ENCODE assay signal across 8 cellular contexts in genomic region chr4:15765910-15766703, GRCh38. TPM values are rescaled to one million over a fixed set of nuclear protein-coding genes. Genes with fewer than 3 reads are reported as not detected.
DNase-seq lines count a peak whose midpoint lies in the region; ATAC-seq and TF ChIP-seq lines count a peak whose summit lies in the region.

No MANE protein-coding gene starts in this region.

- no peaks in the 10 kb centered on the region for H3K79me2 ChIP-seq in DOHH2 (ENCODE audit: control insufficient read depth, low read length)

- peaks cover 37% of the 10 kb centered on the region for H3K4me1 ChIP-seq in DOHH2 (ENCODE audit: control insufficient read depth, low read length)

- no peaks in the 10 kb centered on the region for H3K9me3 ChIP-seq in DOHH2 (ENCODE audit: control insufficient read depth, insufficient read depth, low read length)
- no peaks in the 10 kb centered on the region for H3K9me3 ChIP-seq in KOPT-K1 (ENCODE audit: insufficient read depth, low read length, poor library complexity, severe bottlenecking)

- H4K20me1 ChIP-seq in DOHH2 (ENCODE audit: control insufficient read depth, insufficient read depth, low read depth, low read length), result no peaks in the 10 kb centered on the region

- no peaks in the 10 kb centered on the region for H3K27me3 Mint-ChIP-seq in activated naive CD8-positive, alpha-beta T cell treated with anti-CD3 and anti-CD28 coated beads for 36 hours
- no peaks in the 10 kb centered on the region for H3K27me3 Mint-ChIP-seq in Calu3 (ENCODE audit: unreplicated experiment)

- DNase-seq in activated naive CD8-positive, alpha-beta T cell treated with anti-CD3 and anti-CD28 coated beads for 36 hours, result peak; percentile 39
- DNase-seq in NCI-H774 (lab: John Stamatoyannopoulos, UW), result no peak
- DNase-seq in Calu3, result no peak

- no peak for TF ChIP-seq CTCF in DOHH2 (IDR thresholded peaks at IDR 0.05; ENCODE audit: low read depth, low read length, poor library complexity, severe bottlenecking)
- no peak for TF ChIP-seq CTCF in Calu3 (IDR thresholded peaks at IDR 0.05; ENCODE audit: unreplicated experiment)

- H3K9me2 ChIP-seq in DOHH2 (replicated peaks; ENCODE audit: control insufficient read depth, low read length), result no peaks in the 10 kb centered on the region

- peaks cover 4% of the 10 kb centered on the region for H3K9me3 Mint-ChIP-seq in activated naive CD8-positive, alpha-beta T cell treated with anti-CD3 and anti-CD28 coated beads for 36 hours
- no peaks in the 10 kb centered on the region for H3K9me3 Mint-ChIP-seq in Calu3 (ENCODE audit: low read depth, unreplicated experiment)

- peak overlapping the region; percentile 77 for H3K4me2 ChIP-seq in DOHH2 (ENCODE audit: low read length)

- H3K27me3 ChIP-seq in DOHH2 (ENCODE audit: control insufficient read depth, low read length), result no peaks in the 10 kb centered on the region

- H3K36me3 ChIP-seq in DOHH2 (ENCODE audit: control insufficient read depth, low read length) (no peaks in the 10 kb centered on the region), KOPT-K1 (ENCODE audit: insufficient read depth, low read length) (no peaks in the 10 kb centered on the region)

- peaks cover 47% of the 10 kb centered on the region for H3K4me1 Mint-ChIP-seq in activated naive CD8-positive, alpha-beta T cell treated with anti-CD3 and anti-CD28 coated beads for 36 hours
- H3K4me1 Mint-ChIP-seq in Calu3 (ENCODE audit: low read depth, unreplicated experiment), result no peaks in the 10 kb centered on the region

- no TSS peak for BruUV-seq in Calu3 (replicated peaks; lab: Mats Ljungman, UMichigan)

- H3K4me3 ChIP-seq in DOHH2 (ENCODE audit: low read length), result peak overlapping the region; percentile 59

- ATAC-seq in GM21529 (IDR thresholded peaks at IDR 0.05; ENCODE audit: unreplicated experiment) (peak; percentile 75), GM19324 (IDR thresholded peaks at IDR 0.05; ENCODE audit: low FRiP score, unreplicated experiment) (no peak), GM21360 (IDR thresholded peaks at IDR 0.05; ENCODE audit: unreplicated experiment) (no peak)

- peaks cover 16% of the 10 kb centered on the region for H3F3A ChIP-seq in DOHH2 (ENCODE audit: control insufficient read depth, insufficient read depth)

- intact Hi-C loops in Calu3 (cut with micrococcal nuclease; ENCODE audit: unreplicated experiment), result no loop called here

- H3K36me3 Mint-ChIP-seq in activated naive CD8-positive, alpha-beta T cell treated with anti-CD3 and anti-CD28 coated beads for 36 hours, result peaks cover 12% of the 10 kb centered on the region
- no peaks in the 10 kb centered on the region for H3K36me3 Mint-ChIP-seq in Calu3 (ENCODE audit: insufficient read depth, unreplicated experiment)

- peak overlapping the region; percentile 85 for H3K27ac Mint-ChIP-seq in activated naive CD8-positive, alpha-beta T cell treated with anti-CD3 and anti-CD28 coated beads for 36 hours
- H3K27ac Mint-ChIP-seq in Calu3 (ENCODE audit: unreplicated experiment), result no peak overlapping the region

- CTCF ChIA-PET in Calu3 (lab: Charles Lee), result no interaction called here

- no peak overlapping the region for H3K4me3 Mint-ChIP-seq in activated naive CD8-positive, alpha-beta T cell treated with anti-CD3 and anti-CD28 coated beads for 36 hours
- H3K4me3 Mint-ChIP-seq in Calu3 (ENCODE audit: low read depth, unreplicated experiment), result no peak overlapping the region

- H3K27ac ChIP-seq in DOHH2 (ENCODE audit: low read depth, low read length) (peak overlapping the region; percentile 86), KOPT-K1 (ENCODE audit: low read depth, low read length, poor library complexity, severe bottlenecking) (peak overlapping the region; percentile 86)

RNA-seq across cellular contexts. Expression of gene CD38, which starts 12.0 kb away (rescaled TPM):
- 10 to 100 TPM; 40.3 to 42.1 TPM for total RNA-seq in activated naive CD8-positive, alpha-beta T cell treated with anti-CD3 and anti-CD28 coated beads for 36 hours
- 3.4 and 9.4 TPM in 2 replicates for total RNA-seq in Calu3 (2022)
